In genomic region chr1:66446261-66447001, GRCh38 we compare ENCODE assay signal across 8 cellular contexts.
DNase-seq lines count a peak whose midpoint lies in the region; ATAC-seq and TF ChIP-seq lines count a peak whose summit lies in the region.

No MANE protein-coding gene starts in this region.

- ATAC-seq in HG03196 (IDR thresholded peaks at IDR 0.05; ENCODE audit: unreplicated experiment): peak; percentile 19

- H3K4me3 Mint-ChIP-seq in activated CD4-positive, alpha-beta memory T cell treated with anti-CD3 and anti-CD28 coated beads for 36 hours: peak overlapping the region; percentile 6

- H3K4me1 Mint-ChIP-seq in activated CD4-positive, alpha-beta memory T cell treated with anti-CD3 and anti-CD28 coated beads for 36 hours (ENCODE audit: low read depth): peaks cover 21% of the 10 kb centered on the region

- POLR2A ChIA-PET in activated CD4-positive, alpha-beta memory T cell treated with anti-CD3 and anti-CD28 coated beads for 36 hours (lab: Charles Lee): interaction anchor here (0.9 to 2.7 kb wide), 9 partner anchors 10 to 203 kb away, joined by 3 to 13 read pairs (median 4); no protein-coding TSS in a partner anchor

- peaks cover 4% of the 10 kb centered on the region for H3K4me1 ChIP-seq in neuron (ENCODE audit: insufficient read depth, low read length)

- peak; percentile 82 for TF ChIP-seq CTCF in fibroblast of the aortic adventitia (IDR thresholded peaks at IDR 0.05; ENCODE audit: insufficient read depth, low read length)

- peak; percentile 44 for DNase-seq in DMS153 (lab: John Stamatoyannopoulos, UW)
- peak; percentile 28 for DNase-seq in GM19240 (ENCODE audit: insufficient read length, low spot score)
- peak; percentile 69 for DNase-seq in NCI-H345 (lab: John Stamatoyannopoulos, UW)
- DNase-seq in activated CD4-positive, alpha-beta memory T cell treated with anti-CD3 and anti-CD28 coated beads for 36 hours: peak; percentile 23
- DNase-seq in fibroblast of the aortic adventitia (ENCODE audit: low read depth): peak; percentile 88
- DNase-seq in NK-92 (lab: John Stamatoyannopoulos, UW; ENCODE audit: unreplicated experiment): no peak

- no peaks in the 10 kb centered on the region for H3K9me3 Mint-ChIP-seq in activated CD4-positive, alpha-beta memory T cell treated with anti-CD3 and anti-CD28 coated beads for 36 hours

- H3K27ac Mint-ChIP-seq in activated CD4-positive, alpha-beta memory T cell treated with anti-CD3 and anti-CD28 coated beads for 36 hours: peak overlapping the region; percentile 86

- no peaks in the 10 kb centered on the region for H3K9me3 ChIP-seq in neuron (ENCODE audit: low read length)

- H2AFZ ChIP-seq in neuron (ENCODE audit: low read depth, low read length): peak overlapping the region; percentile 87

- H3K36me3 Mint-ChIP-seq in activated CD4-positive, alpha-beta memory T cell treated with anti-CD3 and anti-CD28 coated beads for 36 hours: no peaks in the 10 kb centered on the region

- H3K27me3 Mint-ChIP-seq in activated CD4-positive, alpha-beta memory T cell treated with anti-CD3 and anti-CD28 coated beads for 36 hours: peaks cover 4% of the 10 kb centered on the region

- intact Hi-C loops in activated CD4-positive, alpha-beta memory T cell treated with anti-CD3 and anti-CD28 coated beads for 36 hours (cut with micrococcal nuclease): loop anchor here (1.0 to 5.0 kb wide), 6 partner anchors 58 to 487 kb away; no protein-coding TSS in a partner anchor

- H3K4me3 ChIP-seq in fibroblast of the aortic adventitia (ENCODE audit: low read depth, low read length) (no peak overlapping the region), neuron (ENCODE audit: low read length) (no peak overlapping the region)

- no peaks in the 10 kb centered on the region for H3K36me3 ChIP-seq in neuron (ENCODE audit: insufficient read depth, low read length)

- H3K27me3 ChIP-seq in neuron (ENCODE audit: insufficient read depth, low read length): no peaks in the 10 kb centered on the region

- CTCF ChIA-PET in activated CD4-positive, alpha-beta memory T cell treated with anti-CD3 and anti-CD28 coated beads for 36 hours (lab: Charles Lee): interaction anchor here (0.6 to 6.8 kb wide), 63 partner anchors 10 to 919 kb away, joined by 3 to 476 read pairs (median 4); no protein-coding TSS in a partner anchor
